In the genomic region with DNA sequence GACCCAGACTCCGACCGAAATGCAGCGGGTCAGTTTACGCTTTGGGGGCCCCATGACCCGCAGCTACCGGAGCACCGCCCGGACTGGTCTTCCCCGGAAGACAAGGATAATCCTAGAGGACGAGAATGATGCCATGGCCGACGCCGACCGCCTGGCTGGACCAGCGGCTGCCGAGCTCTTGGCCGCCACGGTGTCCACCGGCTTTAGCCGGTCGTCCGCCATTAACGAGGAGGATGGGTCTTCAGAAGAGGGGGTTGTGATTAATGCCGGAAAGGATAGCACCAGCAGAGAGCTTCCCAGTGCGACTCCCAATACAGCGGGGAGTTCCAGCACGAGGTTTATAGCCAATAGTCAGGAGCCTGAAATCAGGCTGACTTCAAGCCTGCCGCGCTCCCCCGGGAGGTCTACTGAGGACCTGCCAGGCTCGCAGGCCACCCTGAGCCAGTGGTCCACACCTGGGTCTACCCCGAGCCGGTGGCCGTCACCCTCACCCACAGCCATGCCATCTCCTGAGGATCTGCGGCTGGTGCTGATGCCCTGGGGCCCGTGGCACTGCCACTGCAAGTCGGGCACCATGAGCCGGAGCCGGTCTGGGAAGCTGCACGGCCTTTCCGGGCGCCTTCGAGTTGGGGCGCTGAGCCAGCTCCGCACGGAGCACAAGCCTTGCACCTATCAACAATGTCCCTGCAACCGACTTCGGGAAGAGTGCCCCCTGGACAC, we compare ENCODE assay signal across 8 cellular contexts. TPM values are rescaled to one million over a fixed set of nuclear protein-coding genes. Genes with fewer than 3 reads are reported as not detected.
DNase-seq lines count a peak whose midpoint lies in the region; ATAC-seq and TF ChIP-seq lines count a peak whose summit lies in the region.

No MANE protein-coding gene starts in this region.

- H3K36me3 Mint-ChIP-seq in CD8-positive, alpha-beta T cell = peaks cover 25% of the 10 kb centered on the region
- H3K36me3 Mint-ChIP-seq in activated naive CD8-positive, alpha-beta T cell = peaks cover 4% of the 10 kb centered on the region

- no peaks in the 10 kb centered on the region for H3K9me3 Mint-ChIP-seq in CD8-positive, alpha-beta T cell
- H3K9me3 Mint-ChIP-seq in activated naive CD8-positive, alpha-beta T cell (ENCODE audit: low read depth) = no peaks in the 10 kb centered on the region

- peaks cover 39% of the 10 kb centered on the region for H3K4me1 ChIP-seq in CD8-positive, alpha-beta T cell (ENCODE audit: insufficient read depth, low read length)
- H3K4me1 ChIP-seq in neutrophil (ENCODE audit: control insufficient read depth in 1 of 2, insufficient read depth in 1 of 2, low read depth in 1 of 2, low read length in 1 of 2) = peaks cover 19 to 22% of the 10 kb centered on the region in 2 experiments

- ATAC-seq in CD8-positive, alpha-beta T cell = peak; percentile 81
- peak; percentile 58 for ATAC-seq in GM19463 (IDR thresholded peaks at IDR 0.05; ENCODE audit: unreplicated experiment)

- POLR2A ChIA-PET in CD8-positive, alpha-beta T cell (lab: Charles Lee) = interaction anchor here (0.7 to 7.3 kb wide), 11 partner anchors 9 to 83 kb away, joined by 3 to 122 read pairs (median 4); partner anchors contain the start of genes CDC42SE1, GABPB2, MLLT11 and PRUNE1
- POLR2A ChIA-PET in RWPE1 (lab: Yijun Ruan, JAX; ENCODE audit: low non-redundant PET) = interaction anchor here (1.5 kb wide), 1 partner anchor 10 kb away, joined by 7 read pairs; no protein-coding TSS in a partner anchor

- CTCF ChIA-PET in CD8-positive, alpha-beta T cell (lab: Charles Lee) = interaction anchor here (0.5 to 7.5 kb wide), 11 partner anchors 9 to 484 kb away, joined by 3 to 54 read pairs (median 4); partner anchors contain the start of genes CDC42SE1 and MLLT11
- CTCF ChIA-PET in RWPE1 (lab: Yijun Ruan, JAX) = interaction anchor here (0.5 to 2.5 kb wide), 7 partner anchors 8 to 52 kb away, joined by 3 to 9 read pairs (median 4); partner anchors contain the start of genes CDC42SE1, GABPB2 and MLLT11

- peak overlapping the region; percentile 91 for H3K4me3 Mint-ChIP-seq in CD8-positive, alpha-beta T cell
- peak overlapping the region; percentile 93 for H3K4me3 Mint-ChIP-seq in activated naive CD8-positive, alpha-beta T cell

- peak; percentile 51 for TF ChIP-seq CTCF in CD8-positive, alpha-beta T cell (IDR thresholded peaks at IDR 0.05)
- no peak; the same call in 1 of the 2 replicates for TF ChIP-seq CTCF in RWPE1 (conservative IDR thresholded peaks at IDR 0.05; ENCODE audit: low read depth)
- TF ChIP-seq CTCF in neutrophil (IDR thresholded peaks at IDR 0.05) = no peak

- H3K27me3 ChIP-seq in CD8-positive, alpha-beta T cell (ENCODE audit: insufficient read depth, low read length) = no peaks in the 10 kb centered on the region
- H3K27me3 ChIP-seq in neutrophil = peaks cover 32% of the 10 kb centered on the region

- peak in 6 of 7 experiments; percentile 43 to 83 (median 64) for DNase-seq in CD8-positive, alpha-beta T cell
- no peak for DNase-seq in Jurkat, Clone E6-1 (ENCODE audit: low read depth, low spot score)
- DNase-seq in RWPE1 (ENCODE audit: low spot score) (peak; percentile 48), glomerular visceral epithelial cell (ENCODE audit: extremely low spot score) (peak; percentile 58), UCSD-AML1 (lab: John Stamatoyannopoulos, UW; ENCODE audit: unreplicated experiment) (no peak)

- no peaks in the 10 kb centered on the region for H3K9me3 ChIP-seq in CD8-positive, alpha-beta T cell (ENCODE audit: low read length)
- H3K9me3 ChIP-seq in neutrophil = no peaks in the 10 kb centered on the region

- peaks cover 9% of the 10 kb centered on the region for H3K36me3 ChIP-seq in CD8-positive, alpha-beta T cell (ENCODE audit: insufficient read depth, low read length)
- H3K36me3 ChIP-seq in neutrophil = peaks cover 39% of the 10 kb centered on the region

- intact Hi-C loops in CD8-positive, alpha-beta T cell (cut with DNase I, micrococcal nuclease) = loop anchor here (1.0 kb wide), 2 partner anchors 8 to 24 kb away; no protein-coding TSS in a partner anchor

- H3K4me1 Mint-ChIP-seq in CD8-positive, alpha-beta T cell (ENCODE audit: low read depth) = peaks cover 64% of the 10 kb centered on the region
- peaks cover 68% of the 10 kb centered on the region for H3K4me1 Mint-ChIP-seq in activated naive CD8-positive, alpha-beta T cell (ENCODE audit: low read depth)

- H3K27me3 Mint-ChIP-seq in CD8-positive, alpha-beta T cell (ENCODE audit: low read depth) = no peaks in the 10 kb centered on the region
- no peaks in the 10 kb centered on the region for H3K27me3 Mint-ChIP-seq in activated naive CD8-positive, alpha-beta T cell

- peak overlapping the region; percentile 89 for H3K4me3 ChIP-seq in CD8-positive, alpha-beta T cell (ENCODE audit: low read depth, low read length)
- H3K4me3 ChIP-seq in Jurkat, Clone E6-1 (ENCODE audit: low read length) = peak overlapping the region; percentile 37
- H3K4me3 ChIP-seq in neutrophil (ENCODE audit: low read depth in 1 of 2, low read length in 1 of 2) = peak overlapping the region; percentile 74 to 80

- H3K27ac Mint-ChIP-seq in CD8-positive, alpha-beta T cell = peak overlapping the region; percentile 91
- H3K27ac Mint-ChIP-seq in activated naive CD8-positive, alpha-beta T cell = peak overlapping the region; percentile 85

- H3K27ac ChIP-seq in CD8-positive, alpha-beta T cell (ENCODE audit: low read depth, low read length) = peak overlapping the region; percentile 53
- H3K27ac ChIP-seq in RWPE1 (peak overlapping the region; percentile 87), neutrophil (peak overlapping the region; percentile 29)

RNA-seq across cellular contexts. Expression of gene C1orf56, which starts 0.5 kb away (rescaled TPM):
- under 1 TPM; 0.30 to 0.56 TPM for total RNA-seq in CD8-positive, alpha-beta T cell
- polyA plus RNA-seq in Jurkat, Clone E6-1 (2012; ENCODE audit: insufficient read depth, insufficient read length) = 0.92 TPM

RNA-seq across cellular contexts. Expression of gene CDC42SE1, which starts 11.3 kb away (rescaled TPM):
- 100 to 1,000 TPM; 275 to 282 TPM for total RNA-seq in CD8-positive, alpha-beta T cell
- 99.2 TPM for polyA plus RNA-seq in Jurkat, Clone E6-1 (2012; ENCODE audit: insufficient read depth, insufficient read length)

RNA-seq across cellular contexts. Expression of gene BNIPL, which starts 11.7 kb away (rescaled TPM):
- under 1 TPM; 0.08 to 0.47 TPM for total RNA-seq in CD8-positive, alpha-beta T cell
- 1.1 TPM for polyA plus RNA-seq in Jurkat, Clone E6-1 (2012; ENCODE audit: insufficient read depth, insufficient read length)

RNA-seq across cellular contexts. Expression of gene MLLT11, which starts 12.1 kb away (rescaled TPM):
- total RNA-seq in CD8-positive, alpha-beta T cell = 1 to 10 TPM; 1.9 to 2.0 TPM
- 22.3 TPM for polyA plus RNA-seq in Jurkat, Clone E6-1 (2012; ENCODE audit: insufficient read depth, insufficient read length)

RNA-seq across cellular contexts. Expression of gene GABPB2, which starts 22.5 kb away (rescaled TPM):
- total RNA-seq in CD8-positive, alpha-beta T cell = 10 to 100 TPM; 20.0 to 21.9 TPM
- 12.2 TPM for polyA plus RNA-seq in Jurkat, Clone E6-1 (2012; ENCODE audit: insufficient read depth, insufficient read length)

Comparison
In these comparisons a context has a peak if more than half of its experiments do, and no peak if none do; other contexts are left out.
1. DNase-seq: peak in CD8-positive, alpha-beta T cell (6 of 7), RWPE1 (single experiment) and glomerular visceral epithelial cell (single experiment); none in Jurkat, Clone E6-1 (single experiment) and UCSD-AML1 (single experiment).
2. H3K27ac ChIP-seq: peak in every context shown above with its lines; median percentile 87 in RWPE1; 53 in CD8-positive, alpha-beta T cell; 29 in neutrophil.
3. H3K4me3 ChIP-seq: peak in every context shown above with its lines; median percentile 89 in CD8-positive, alpha-beta T cell; 77 in neutrophil; 37 in Jurkat, Clone E6-1.